1 cellular context compared by ENCODE assay signal in the genomic region with DNA sequence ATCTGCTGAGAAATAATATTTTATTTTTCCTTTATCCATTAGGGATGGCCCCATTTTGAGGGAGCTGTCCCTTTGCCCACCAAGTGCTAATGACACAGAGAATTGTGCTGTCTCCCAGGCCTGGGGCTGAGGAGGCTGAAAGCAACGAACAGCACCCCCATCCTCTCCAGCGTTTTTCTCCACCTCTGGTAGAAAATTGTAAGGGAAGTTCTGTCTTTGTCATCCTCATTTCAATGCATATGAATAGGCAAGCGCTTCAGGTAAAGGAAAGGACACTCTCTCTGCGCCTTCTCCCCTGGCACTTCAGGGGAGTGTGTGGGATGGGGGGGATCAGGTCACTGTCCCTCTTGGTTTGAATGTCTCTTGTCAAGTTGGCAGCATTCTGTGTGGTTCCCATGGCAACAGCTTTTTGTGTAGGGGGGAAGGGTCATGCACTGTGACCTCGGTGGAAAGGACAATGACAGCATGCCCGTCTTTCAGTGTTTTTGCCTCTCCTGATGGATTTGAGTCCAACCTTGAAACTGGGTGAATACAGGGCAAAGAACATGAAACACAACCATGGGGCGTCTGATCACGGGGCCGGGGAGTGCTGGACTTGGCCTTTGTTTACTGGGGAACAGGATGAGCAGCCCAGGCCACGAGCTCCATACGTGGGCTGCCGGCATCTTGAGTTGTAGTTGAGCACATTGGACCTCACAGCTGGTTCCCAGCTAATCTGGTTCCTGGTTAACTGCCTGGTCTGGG.
A peak's percentile ranks its signal among the peaks of the same experiment; 100 is the strongest.
TF ChIP-seq lines count a peak whose summit lies in the region.

No MANE protein-coding gene starts in this region.

TF ChIP-seq in HepG2, 621 proteins besides CTCF, POLR2A, EP300 and RAD21 (continued from another document and continues in another):
- TF ChIP-seq, protein P1, sequence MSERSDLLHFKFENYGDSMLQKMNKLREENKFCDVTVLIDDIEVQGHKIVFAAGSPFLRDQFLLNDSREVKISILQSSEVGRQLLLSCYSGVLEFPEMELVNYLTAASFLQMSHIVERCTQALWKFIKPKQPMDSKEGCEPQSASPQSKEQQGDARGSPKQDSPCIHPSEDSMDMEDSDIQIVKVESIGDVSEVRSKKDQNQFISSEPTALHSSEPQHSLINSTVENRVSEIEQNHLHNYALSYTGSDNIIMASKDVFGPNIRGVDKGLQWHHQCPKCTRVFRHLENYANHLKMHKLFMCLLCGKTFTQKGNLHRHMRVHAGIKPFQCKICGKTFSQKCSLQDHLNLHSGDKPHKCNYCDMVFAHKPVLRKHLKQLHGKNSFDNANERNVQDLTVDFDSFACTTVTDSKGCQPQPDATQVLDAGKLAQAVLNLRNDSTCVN (CRISPR knock-in tag; IDR thresholded peaks at IDR 0.05; ENCODE audit: borderline replicate concordance) = no peak
- 0 out of 2 replicates have a peak, but pooled peaks have one; percentile 14 for TF ChIP-seq GATAD2A (CRISPR knock-in tag; IDR thresholded peaks at IDR 0.05)
- TF ChIP-seq, protein P2, sequence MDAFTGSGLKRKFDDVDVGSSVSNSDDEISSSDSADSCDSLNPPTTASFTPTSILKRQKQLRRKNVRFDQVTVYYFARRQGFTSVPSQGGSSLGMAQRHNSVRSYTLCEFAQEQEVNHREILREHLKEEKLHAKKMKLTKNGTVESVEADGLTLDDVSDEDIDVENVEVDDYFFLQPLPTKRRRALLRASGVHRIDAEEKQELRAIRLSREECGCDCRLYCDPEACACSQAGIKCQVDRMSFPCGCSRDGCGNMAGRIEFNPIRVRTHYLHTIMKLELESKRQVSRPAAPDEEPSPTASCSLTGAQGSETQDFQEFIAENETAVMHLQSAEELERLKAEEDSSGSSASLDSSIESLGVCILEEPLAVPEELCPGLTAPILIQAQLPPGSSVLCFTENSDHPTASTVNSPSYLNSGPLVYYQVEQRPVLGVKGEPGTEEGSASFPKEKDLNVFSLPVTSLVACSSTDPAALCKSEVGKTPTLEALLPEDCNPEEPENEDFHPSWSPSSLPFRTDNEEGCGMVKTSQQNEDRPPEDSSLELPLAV (CRISPR knock-in tag; conservative IDR thresholded peaks at IDR 0.05; ENCODE audit: low read depth) = no peak
- no peak for TF ChIP-seq ZFAT (CRISPR knock-in tag; conservative IDR thresholded peaks at IDR 0.05)
- no peak for TF ChIP-seq ZNF484 (CRISPR knock-in tag; IDR thresholded peaks at IDR 0.05; ENCODE audit: borderline replicate concordance, low read depth)
- TF ChIP-seq, protein P3, sequence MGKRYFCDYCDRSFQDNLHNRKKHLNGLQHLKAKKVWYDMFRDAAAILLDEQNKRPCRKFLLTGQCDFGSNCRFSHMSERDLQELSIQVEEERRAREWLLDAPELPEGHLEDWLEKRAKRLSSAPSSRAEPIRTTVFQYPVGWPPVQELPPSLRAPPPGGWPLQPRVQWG (CRISPR knock-in tag; IDR thresholded peaks at IDR 0.05; ENCODE audit: borderline replicate concordance, low read depth) = no peak
- TF ChIP-seq ZNF572 (CRISPR knock-in tag; IDR thresholded peaks at IDR 0.05) = no peak
- peak; percentile 71 for TF ChIP-seq RFX3 (CRISPR knock-in tag; IDR thresholded peaks at IDR 0.05)
- TF ChIP-seq, protein P4, sequence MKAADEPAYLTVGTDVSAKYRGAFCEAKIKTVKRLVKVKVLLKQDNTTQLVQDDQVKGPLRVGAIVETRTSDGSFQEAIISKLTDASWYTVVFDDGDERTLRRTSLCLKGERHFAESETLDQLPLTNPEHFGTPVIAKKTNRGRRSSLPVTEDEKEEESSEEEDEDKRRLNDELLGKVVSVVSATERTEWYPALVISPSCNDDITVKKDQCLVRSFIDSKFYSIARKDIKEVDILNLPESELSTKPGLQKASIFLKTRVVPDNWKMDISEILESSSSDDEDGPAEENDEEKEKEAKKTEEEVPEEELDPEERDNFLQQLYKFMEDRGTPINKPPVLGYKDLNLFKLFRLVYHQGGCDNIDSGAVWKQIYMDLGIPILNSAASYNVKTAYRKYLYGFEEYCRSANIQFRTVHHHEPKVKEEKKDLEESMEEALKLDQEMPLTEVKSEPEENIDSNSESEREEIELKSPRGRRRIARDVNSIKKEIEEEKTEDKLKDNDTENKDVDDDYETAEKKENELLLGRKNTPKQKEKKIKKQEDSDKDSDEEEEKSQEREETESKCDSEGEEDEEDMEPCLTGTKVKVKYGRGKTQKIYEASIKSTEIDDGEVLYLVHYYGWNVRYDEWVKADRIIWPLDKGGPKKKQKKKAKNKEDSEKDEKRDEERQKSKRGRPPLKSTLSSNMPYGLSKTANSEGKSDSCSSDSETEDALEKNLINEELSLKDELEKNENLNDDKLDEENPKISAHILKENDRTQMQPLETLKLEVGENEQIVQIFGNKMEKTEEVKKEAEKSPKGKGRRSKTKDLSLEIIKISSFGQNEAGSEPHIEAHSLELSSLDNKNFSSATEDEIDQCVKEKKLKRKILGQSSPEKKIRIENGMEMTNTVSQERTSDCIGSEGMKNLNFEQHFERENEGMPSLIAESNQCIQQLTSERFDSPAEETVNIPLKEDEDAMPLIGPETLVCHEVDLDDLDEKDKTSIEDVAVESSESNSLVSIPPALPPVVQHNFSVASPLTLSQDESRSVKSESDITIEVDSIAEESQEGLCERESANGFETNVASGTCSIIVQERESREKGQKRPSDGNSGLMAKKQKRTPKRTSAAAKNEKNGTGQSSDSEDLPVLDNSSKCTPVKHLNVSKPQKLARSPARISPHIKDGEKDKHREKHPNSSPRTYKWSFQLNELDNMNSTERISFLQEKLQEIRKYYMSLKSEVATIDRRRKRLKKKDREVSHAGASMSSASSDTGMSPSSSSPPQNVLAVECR (CRISPR knock-in tag; IDR thresholded peaks at IDR 0.05; ENCODE audit: borderline replicate concordance) = no peak
- TF ChIP-seq, protein P5, sequence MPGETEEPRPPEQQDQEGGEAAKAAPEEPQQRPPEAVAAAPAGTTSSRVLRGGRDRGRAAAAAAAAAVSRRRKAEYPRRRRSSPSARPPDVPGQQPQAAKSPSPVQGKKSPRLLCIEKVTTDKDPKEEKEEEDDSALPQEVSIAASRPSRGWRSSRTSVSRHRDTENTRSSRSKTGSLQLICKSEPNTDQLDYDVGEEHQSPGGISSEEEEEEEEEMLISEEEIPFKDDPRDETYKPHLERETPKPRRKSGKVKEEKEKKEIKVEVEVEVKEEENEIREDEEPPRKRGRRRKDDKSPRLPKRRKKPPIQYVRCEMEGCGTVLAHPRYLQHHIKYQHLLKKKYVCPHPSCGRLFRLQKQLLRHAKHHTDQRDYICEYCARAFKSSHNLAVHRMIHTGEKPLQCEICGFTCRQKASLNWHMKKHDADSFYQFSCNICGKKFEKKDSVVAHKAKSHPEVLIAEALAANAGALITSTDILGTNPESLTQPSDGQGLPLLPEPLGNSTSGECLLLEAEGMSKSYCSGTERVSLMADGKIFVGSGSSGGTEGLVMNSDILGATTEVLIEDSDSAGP (CRISPR knock-in tag; IDR thresholded peaks at IDR 0.05; ENCODE audit: borderline replicate concordance) = no peak
- TF ChIP-seq BRCA1 (CRISPR knock-in tag; IDR thresholded peaks at IDR 0.05) = no peak
- TF ChIP-seq, protein P6, sequence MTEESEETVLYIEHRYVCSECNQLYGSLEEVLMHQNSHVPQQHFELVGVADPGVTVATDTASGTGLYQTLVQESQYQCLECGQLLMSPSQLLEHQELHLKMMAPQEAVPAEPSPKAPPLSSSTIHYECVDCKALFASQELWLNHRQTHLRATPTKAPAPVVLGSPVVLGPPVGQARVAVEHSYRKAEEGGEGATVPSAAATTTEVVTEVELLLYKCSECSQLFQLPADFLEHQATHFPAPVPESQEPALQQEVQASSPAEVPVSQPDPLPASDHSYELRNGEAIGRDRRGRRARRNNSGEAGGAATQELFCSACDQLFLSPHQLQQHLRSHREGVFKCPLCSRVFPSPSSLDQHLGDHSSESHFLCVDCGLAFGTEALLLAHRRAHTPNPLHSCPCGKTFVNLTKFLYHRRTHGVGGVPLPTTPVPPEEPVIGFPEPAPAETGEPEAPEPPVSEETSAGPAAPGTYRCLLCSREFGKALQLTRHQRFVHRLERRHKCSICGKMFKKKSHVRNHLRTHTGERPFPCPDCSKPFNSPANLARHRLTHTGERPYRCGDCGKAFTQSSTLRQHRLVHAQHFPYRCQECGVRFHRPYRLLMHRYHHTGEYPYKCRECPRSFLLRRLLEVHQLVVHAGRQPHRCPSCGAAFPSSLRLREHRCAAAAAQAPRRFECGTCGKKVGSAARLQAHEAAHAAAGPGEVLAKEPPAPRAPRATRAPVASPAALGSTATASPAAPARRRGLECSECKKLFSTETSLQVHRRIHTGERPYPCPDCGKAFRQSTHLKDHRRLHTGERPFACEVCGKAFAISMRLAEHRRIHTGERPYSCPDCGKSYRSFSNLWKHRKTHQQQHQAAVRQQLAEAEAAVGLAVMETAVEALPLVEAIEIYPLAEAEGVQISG (CRISPR knock-in tag; IDR thresholded peaks at IDR 0.05) = no peak
- TF ChIP-seq, protein P7, sequence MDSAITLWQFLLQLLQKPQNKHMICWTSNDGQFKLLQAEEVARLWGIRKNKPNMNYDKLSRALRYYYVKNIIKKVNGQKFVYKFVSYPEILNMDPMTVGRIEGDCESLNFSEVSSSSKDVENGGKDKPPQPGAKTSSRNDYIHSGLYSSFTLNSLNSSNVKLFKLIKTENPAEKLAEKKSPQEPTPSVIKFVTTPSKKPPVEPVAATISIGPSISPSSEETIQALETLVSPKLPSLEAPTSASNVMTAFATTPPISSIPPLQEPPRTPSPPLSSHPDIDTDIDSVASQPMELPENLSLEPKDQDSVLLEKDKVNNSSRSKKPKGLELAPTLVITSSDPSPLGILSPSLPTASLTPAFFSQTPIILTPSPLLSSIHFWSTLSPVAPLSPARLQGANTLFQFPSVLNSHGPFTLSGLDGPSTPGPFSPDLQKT (CRISPR knock-in tag; IDR thresholded peaks at IDR 0.05; ENCODE audit: borderline replicate concordance) = no peak
- TF ChIP-seq CENPT (CRISPR knock-in tag; IDR thresholded peaks at IDR 0.05; ENCODE audit: low read depth) = no peak
- TF ChIP-seq ZNF772 (CRISPR knock-in tag; IDR thresholded peaks at IDR 0.05) = no peak
- no peak for TF ChIP-seq MAFK (conservative IDR thresholded peaks at IDR 0.05 in 1 of 2, IDR thresholded peaks at IDR 0.05 in 1 of 2; ENCODE audit: low read length in 2 of 2)
- TF ChIP-seq ZNF629 (CRISPR knock-in tag; conservative IDR thresholded peaks at IDR 0.05) = no peak
- TF ChIP-seq NFE2L1 (CRISPR knock-in tag; IDR thresholded peaks at IDR 0.05; ENCODE audit: borderline replicate concordance) = no peak
- TF ChIP-seq PCBP2 (optimal IDR thresholded peaks at IDR 0.05; ENCODE audit: low read depth, low read length, poor library complexity, severe bottlenecking) = no peak
- TF ChIP-seq RARA (CRISPR knock-in tag; IDR thresholded peaks at IDR 0.05) = peak; percentile 64
- TF ChIP-seq ZNF292 (CRISPR knock-in tag; IDR thresholded peaks at IDR 0.05; ENCODE audit: borderline replicate concordance, low read depth) = no peak
- TF ChIP-seq TRIM24 (CRISPR knock-in tag; IDR thresholded peaks at IDR 0.05) = 0 out of 2 replicates have a peak, but pooled peaks have one; percentile 67
- no peak for TF ChIP-seq ZFP90 (CRISPR knock-in tag; IDR thresholded peaks at IDR 0.05; ENCODE audit: borderline replicate concordance)
- no peak for TF ChIP-seq HNRNPUL1 (IDR thresholded peaks at IDR 0.05; ENCODE audit: low read depth, low read length)
- TF ChIP-seq ZKSCAN1 (IDR thresholded peaks at IDR 0.05; ENCODE audit: low read length) = no peak
- TF ChIP-seq ZNF749 (CRISPR knock-in tag; IDR thresholded peaks at IDR 0.05; ENCODE audit: borderline replicate concordance) = no peak
- TF ChIP-seq ZMYM2 (CRISPR knock-in tag; IDR thresholded peaks at IDR 0.05) = no peak
- no peak for TF ChIP-seq ZNF251 (CRISPR knock-in tag; IDR thresholded peaks at IDR 0.05)
- TF ChIP-seq, protein P8, sequence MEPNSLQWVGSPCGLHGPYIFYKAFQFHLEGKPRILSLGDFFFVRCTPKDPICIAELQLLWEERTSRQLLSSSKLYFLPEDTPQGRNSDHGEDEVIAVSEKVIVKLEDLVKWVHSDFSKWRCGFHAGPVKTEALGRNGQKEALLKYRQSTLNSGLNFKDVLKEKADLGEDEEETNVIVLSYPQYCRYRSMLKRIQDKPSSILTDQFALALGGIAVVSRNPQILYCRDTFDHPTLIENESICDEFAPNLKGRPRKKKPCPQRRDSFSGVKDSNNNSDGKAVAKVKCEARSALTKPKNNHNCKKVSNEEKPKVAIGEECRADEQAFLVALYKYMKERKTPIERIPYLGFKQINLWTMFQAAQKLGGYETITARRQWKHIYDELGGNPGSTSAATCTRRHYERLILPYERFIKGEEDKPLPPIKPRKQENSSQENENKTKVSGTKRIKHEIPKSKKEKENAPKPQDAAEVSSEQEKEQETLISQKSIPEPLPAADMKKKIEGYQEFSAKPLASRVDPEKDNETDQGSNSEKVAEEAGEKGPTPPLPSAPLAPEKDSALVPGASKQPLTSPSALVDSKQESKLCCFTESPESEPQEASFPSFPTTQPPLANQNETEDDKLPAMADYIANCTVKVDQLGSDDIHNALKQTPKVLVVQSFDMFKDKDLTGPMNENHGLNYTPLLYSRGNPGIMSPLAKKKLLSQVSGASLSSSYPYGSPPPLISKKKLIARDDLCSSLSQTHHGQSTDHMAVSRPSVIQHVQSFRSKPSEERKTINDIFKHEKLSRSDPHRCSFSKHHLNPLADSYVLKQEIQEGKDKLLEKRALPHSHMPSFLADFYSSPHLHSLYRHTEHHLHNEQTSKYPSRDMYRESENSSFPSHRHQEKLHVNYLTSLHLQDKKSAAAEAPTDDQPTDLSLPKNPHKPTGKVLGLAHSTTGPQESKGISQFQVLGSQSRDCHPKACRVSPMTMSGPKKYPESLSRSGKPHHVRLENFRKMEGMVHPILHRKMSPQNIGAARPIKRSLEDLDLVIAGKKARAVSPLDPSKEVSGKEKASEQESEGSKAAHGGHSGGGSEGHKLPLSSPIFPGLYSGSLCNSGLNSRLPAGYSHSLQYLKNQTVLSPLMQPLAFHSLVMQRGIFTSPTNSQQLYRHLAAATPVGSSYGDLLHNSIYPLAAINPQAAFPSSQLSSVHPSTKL (CRISPR knock-in tag; IDR thresholded peaks at IDR 0.05) = 0 out of 2 replicates have a peak, but pooled peaks have one; percentile 21
- no peak for TF ChIP-seq CENPX (CRISPR knock-in tag; IDR thresholded peaks at IDR 0.05)
- TF ChIP-seq NFRKB (IDR thresholded peaks at IDR 0.05) = no peak
- TF ChIP-seq MAF1 (CRISPR knock-in tag; IDR thresholded peaks at IDR 0.05; ENCODE audit: borderline replicate concordance) = no peak
